ENCODE assay signal across 8 cellular contexts in genomic region chr9:134068742-134069535, GRCh38. TPM values are rescaled to one million over a fixed set of nuclear protein-coding genes. Genes with fewer than 3 reads are reported as not detected.
DNase-seq lines count a peak whose midpoint lies in the region; ATAC-seq, FAIRE-seq and TF ChIP-seq lines count a peak whose summit lies in the region.

No MANE protein-coding gene starts in this region.

- H3K9ac ChIP-seq in keratinocyte (ENCODE audit: control insufficient read depth, extremely low read depth, insufficient read depth, low read length): peak overlapping the region; percentile 73

- peak overlapping the region; percentile 90 for H2AFZ ChIP-seq in keratinocyte (ENCODE audit: control insufficient read depth, low read length)

- no peaks in the 10 kb centered on the region for H4K20me1 ChIP-seq in keratinocyte (ENCODE audit: control insufficient read depth, extremely low read depth, insufficient read depth, low read length)

- no peak for FAIRE-seq in keratinocyte (lab: Jason Lieb, UNC)

- dilution Hi-C loops in keratinocyte (cut with MboI; ENCODE audit: extremely low pct_ligation_motif_present, low sequenced_read_pairs): no loop called here

- no peaks in the 10 kb centered on the region for H3K9me1 ChIP-seq in keratinocyte (ENCODE audit: control insufficient read depth, extremely low read depth, insufficient read depth, low read length)

- H3K36me3 Mint-ChIP-seq in activated naive CD4-positive, alpha-beta T cell treated with anti-CD3 and anti-CD28 coated beads, Interleukin-2, amount 50 U/mL, for 72 hours: no peaks in the 10 kb centered on the region

- H3K36me3 ChIP-seq in keratinocyte (ENCODE audit: control insufficient read depth in 2 of 2, extremely low read depth in 1 of 2, insufficient read depth in 2 of 2, low read length in 2 of 2): no peaks in the 10 kb centered on the region

- peaks cover 26% of the 10 kb centered on the region for H3K79me2 ChIP-seq in keratinocyte (ENCODE audit: control insufficient read depth, insufficient read depth, low read length)

- H3K27ac ChIP-seq in keratinocyte (ENCODE audit: control insufficient read depth, insufficient read depth, low read length): peak overlapping the region; percentile 54
- H3K27ac ChIP-seq in substantia nigra (ENCODE audit: low read depth, low read length, poor library complexity, severe bottlenecking): peak overlapping the region; percentile 96

- no peaks in the 10 kb centered on the region for H3K9me3 ChIP-seq in keratinocyte (ENCODE audit: control insufficient read depth, low read depth, low read length)

- peak; percentile 24 for ATAC-seq in Right ventricle myocardium superior (ENCODE audit: poor library complexity)
- ATAC-seq in activated naive CD4-positive, alpha-beta T cell treated with anti-CD3 and anti-CD28 coated beads, Interleukin-2, amount 50 U/mL, for 72 hours: no peak
- ATAC-seq in HG03520 (IDR thresholded peaks at IDR 0.05; ENCODE audit: unreplicated experiment): no peak

- peak overlapping the region; percentile 97 for H3K4me2 ChIP-seq in keratinocyte (ENCODE audit: control insufficient read depth, extremely low read depth, insufficient read depth, low read depth, low read length)

- peaks cover 17% of the 10 kb centered on the region for H3K4me1 ChIP-seq in keratinocyte (ENCODE audit: control insufficient read depth, extremely low read depth, insufficient read depth, low read length)

- no peak for TF ChIP-seq CTCF in keratinocyte (optimal IDR thresholded peaks at IDR 0.05 in 1 of 3, IDR thresholded peaks at IDR 0.05 in 1 of 3, conservative IDR thresholded peaks at IDR 0.05 in 1 of 3; ENCODE audit: extremely low read depth in 1 of 3, insufficient read depth in 2 of 3, low read length in 3 of 3)

- H3K27me3 ChIP-seq in keratinocyte (ENCODE audit: control insufficient read depth, extremely low read depth, insufficient read depth, low read length): peaks cover 22% of the 10 kb centered on the region

- DNase-seq in Right ventricle myocardium superior: no peak
- DNase-seq in cardiac septum (ENCODE audit: low spot score): no peak
- DNase-seq in activated naive CD4-positive, alpha-beta T cell treated with anti-CD3 and anti-CD28 coated beads, Interleukin-2, amount 50 U/mL, for 72 hours (ENCODE audit: low spot score in 2 of 2): no peak
- DNase-seq in keratinocyte (ENCODE audit: low read depth, low spot score): no peak
- DNase-seq in substantia nigra (lab: John Stamatoyannopoulos, UW): no peak
- DNase-seq in NK-92 treated with Interleukin-12 subunit alpha and Interleukin-12 subunit beta, amount 100 ng/mL, for 24 hours (lab: John Stamatoyannopoulos, UW): no peak
- DNase-seq in NCI-H128 (lab: John Stamatoyannopoulos, UW; ENCODE audit: unreplicated experiment): no peak

- intact Hi-C loops in Right ventricle myocardium superior (cut with DNase I) (no loop called here), cardiac septum (cut with DNase I) (loop anchor here (5.0 kb wide), 1 partner anchor 42 kb away; the partner anchor contains the start of gene BRD3OS)

- H3K27ac Mint-ChIP-seq in activated naive CD4-positive, alpha-beta T cell treated with anti-CD3 and anti-CD28 coated beads, Interleukin-2, amount 50 U/mL, for 72 hours: peak overlapping the region; percentile 72 to 73

- H3K9me3 Mint-ChIP-seq in activated naive CD4-positive, alpha-beta T cell treated with anti-CD3 and anti-CD28 coated beads, Interleukin-2, amount 50 U/mL, for 72 hours: no peaks in the 10 kb centered on the region

- H3K4me3 ChIP-seq in keratinocyte (ENCODE audit: control insufficient read depth in 2 of 3, extremely low read depth in 1 of 3, insufficient read depth in 2 of 3, low read depth in 1 of 3, low read length in 3 of 3): peak overlapping the region; percentile 47 to 82 (median 76)

RNA-seq across cellular contexts. Expression of gene BRD3, which starts 1.1 kb away (rescaled TPM):
- total RNA-seq in Right ventricle myocardium superior: 23.2 TPM
- total RNA-seq in cardiac septum: 27.5 TPM
- total RNA-seq in activated naive CD4-positive, alpha-beta T cell treated with anti-CD3 and anti-CD28 coated beads, Interleukin-2, amount 50 U/mL, for 72 hours: 10 to 100 TPM; 24.6 to 29.5 TPM
- 2.5 to 6.3 TPM (median 3.3 TPM) in 3 replicates for polyA plus RNA-seq in keratinocyte
- 22.4 TPM for polyA plus RNA-seq in keratinocyte (2011; ENCODE audit: low read depth)
- polyA plus RNA-seq in keratinocyte (2011; cell fraction: cytosol; rRNA removed): 3.4 and 3.9 TPM in 2 replicates
- polyA plus RNA-seq in keratinocyte (2011; cell fraction: nucleus; rRNA removed): 8.0 and 9.2 TPM in 2 replicates
- polyA plus RNA-seq in keratinocyte (2012; ENCODE audit: low replicate concordance): 7.1 and 8.4 TPM in 2 replicates
- 2.9 to 5.3 TPM (median 4.9 TPM) in 3 replicates for polyA minus RNA-seq in keratinocyte
- polyA minus RNA-seq in keratinocyte (2011; cell fraction: cytosol; rRNA and poly(A)+ RNA removed): 12.3 TPM
- 5.6 and 6.5 TPM in 2 replicates for polyA minus RNA-seq in keratinocyte (2011; cell fraction: nucleus; rRNA and poly(A)+ RNA removed)

RNA-seq across cellular contexts. Expression of gene BRD3OS, which starts 43.7 kb away (rescaled TPM):
- total RNA-seq in Right ventricle myocardium superior (4.9 TPM), cardiac septum (9.0 TPM)
- 10 to 100 TPM in 1 of 2 donors, 1 to 10 TPM in 1; 3.7 to 19.8 TPM for total RNA-seq in activated naive CD4-positive, alpha-beta T cell treated with anti-CD3 and anti-CD28 coated beads, Interleukin-2, amount 50 U/mL, for 72 hours
- polyA plus RNA-seq in keratinocyte: 8.2 to 13.8 TPM (median 8.5 TPM) in 3 replicates
- 3.3 TPM for polyA plus RNA-seq in keratinocyte (2011; ENCODE audit: low read depth)
- polyA plus RNA-seq in keratinocyte (2011; cell fraction: cytosol; rRNA removed): 14.2 and 15.1 TPM in 2 replicates
- 9.9 and 11.2 TPM in 2 replicates for polyA plus RNA-seq in keratinocyte (2011; cell fraction: nucleus; rRNA removed)
- 3.2 and 13.3 TPM in 2 replicates for polyA plus RNA-seq in keratinocyte (2012; ENCODE audit: low replicate concordance)
- 6.3 to 10.8 TPM (median 6.5 TPM) in 3 replicates for polyA minus RNA-seq in keratinocyte
- 10.7 TPM for polyA minus RNA-seq in keratinocyte (2011; cell fraction: cytosol; rRNA and poly(A)+ RNA removed)
- polyA minus RNA-seq in keratinocyte (2011; cell fraction: nucleus; rRNA and poly(A)+ RNA removed): 3.8 and 4.9 TPM in 2 replicates
